Comparison of ENCODE assay signal across 34 cellular contexts in the genomic region with DNA sequence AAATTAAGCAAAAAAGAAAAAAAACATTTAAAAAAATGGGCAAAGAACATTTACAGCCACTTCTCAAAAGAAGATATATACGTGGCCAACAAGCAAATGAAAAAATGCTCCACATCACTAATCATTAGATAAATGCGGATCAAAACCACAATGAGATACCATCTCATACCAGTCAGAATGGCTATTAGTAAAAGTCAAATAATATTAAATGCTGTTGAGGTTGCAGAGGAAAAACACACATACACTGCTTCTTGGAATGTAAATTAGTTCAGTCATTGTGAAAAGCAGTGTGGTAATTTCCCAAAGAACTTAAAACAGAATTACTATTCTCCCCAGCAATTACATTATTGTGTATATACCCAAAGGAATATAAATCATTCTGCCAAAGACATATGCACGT.
"Had no signal": no experiment of that assay in that cellular context is flagged by ENCODE, and none has a peak within 500 bp of the region (broad histone marks: within the 10 kb centered on the region; RNA-seq: fewer than 3 reads in every experiment).

No MANE protein-coding gene starts in this region.

- H3K36me3 ChIP-seq: MG63 had no signal

- H3K27me3 ChIP-seq: MG63 had no signal

- H3K9me3 ChIP-seq: MG63 had no signal

- DNase-seq: Karpas-422, Kasumi-1, MG63, MM.1S, MV-4-11, NCI-H1048, NCI-H1092, NCI-H1092 treated with DMSO at 0.1 percent for 48 hours, NCI-H1105, NCI-H1105 treated with DMSO at 0.1 percent for 48 hours, NCI-H1417, NCI-H1417 treated with DMSO at 0.1 percent for 48 hours, NCI-H1436, NCI-H1436 treated with DMSO at 0.1 percent for 48 hours, NCI-H146, NCI-H1694, NCI-H1694 treated with DMSO at 0.1 percent for 48 hours, NCI-H187, NCI-H187 treated with DMSO at 0.1 percent for 48 hours, NCI-H1930, NCI-H2029, NCI-H2029 treated with DMSO at 0.1 percent for 48 hours, NCI-H2081, NCI-H2081 treated with DMSO at 0.1 percent for 48 hours, NCI-H2107, NCI-H2171, NCI-H2171 treated with DMSO at 0.1 percent for 48 hours, NCI-H2227 treated with DMSO at 0.1 percent for 48 hours, NCI-H226, NCI-H345, NCI-H446, NCI-H446 treated with DMSO at 0.1 percent for 48 hours, NCI-H510A, NCI-H510A treated with DMSO at 0.1 percent for 48 hours had no signal

- H3K4me3 ChIP-seq: MG63 had no signal
